In the genomic region with DNA sequence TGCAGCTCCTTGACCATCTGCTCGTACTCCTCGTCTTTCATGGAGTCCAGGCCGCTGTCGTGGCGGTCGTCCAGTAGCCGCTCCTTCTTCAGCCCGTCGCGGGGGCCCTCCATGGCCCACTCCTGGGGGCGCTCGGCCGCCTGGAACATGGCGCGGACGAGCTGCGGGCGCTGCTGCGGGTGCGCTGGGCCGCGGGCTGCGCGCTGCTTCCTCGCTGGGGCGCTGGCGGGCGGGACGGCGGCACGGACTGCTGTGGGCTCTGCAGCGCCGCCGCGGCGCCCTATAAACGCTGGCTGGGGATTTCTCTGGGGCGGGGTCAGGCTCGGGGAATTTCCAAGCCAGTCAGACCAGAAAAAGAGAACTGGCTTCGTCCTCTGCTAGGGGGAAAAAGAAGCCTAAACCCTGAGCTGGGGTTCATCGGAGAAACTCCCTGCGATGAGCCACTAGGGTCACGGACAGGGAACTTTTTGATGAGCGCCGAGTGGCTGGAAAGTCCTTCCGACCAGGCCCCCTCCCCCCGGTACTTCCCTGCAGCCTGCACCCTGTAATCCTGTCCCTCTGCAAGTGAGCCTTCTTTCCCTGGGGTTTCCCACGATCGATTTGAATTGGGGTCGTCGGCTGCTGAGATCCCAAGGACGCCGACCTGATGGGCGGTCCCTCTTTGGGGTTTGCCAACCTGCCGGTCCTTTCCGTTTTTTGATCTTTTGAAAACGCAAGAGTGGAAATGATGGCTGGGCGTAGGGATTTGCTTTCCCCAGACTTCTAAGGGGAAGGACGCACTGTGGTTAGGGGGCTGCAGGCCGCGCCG, we compare ENCODE assay signal across 1 cellular context.
TF ChIP-seq lines count a peak whose summit lies in the region.

A gene with protein sequence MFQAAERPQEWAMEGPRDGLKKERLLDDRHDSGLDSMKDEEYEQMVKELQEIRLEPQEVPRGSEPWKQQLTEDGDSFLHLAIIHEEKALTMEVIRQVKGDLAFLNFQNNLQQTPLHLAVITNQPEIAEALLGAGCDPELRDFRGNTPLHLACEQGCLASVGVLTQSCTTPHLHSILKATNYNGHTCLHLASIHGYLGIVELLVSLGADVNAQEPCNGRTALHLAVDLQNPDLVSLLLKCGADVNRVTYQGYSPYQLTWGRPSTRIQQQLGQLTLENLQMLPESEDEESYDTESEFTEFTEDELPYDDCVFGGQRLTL (minus strand): TSS at position 254 of the 808 bp plus-strand sequence. CDS start 105 bp downstream, at position 149.

TF ChIP-seq in liver, 16 proteins besides CTCF, POLR2A, EP300 and RAD21 (continued from another document):
- peak; percentile 80 for TF ChIP-seq YY1 (IDR thresholded peaks at IDR 0.05)
- no peak for TF ChIP-seq JUND (IDR thresholded peaks at IDR 0.05)
- TF ChIP-seq FOXA1 (IDR thresholded peaks at IDR 0.05): no peak
- TF ChIP-seq NR2F2 (IDR thresholded peaks at IDR 0.05): peak; percentile 37
TF ChIP-seq in liver: peak in this region for 11.
